Comparison of ENCODE assay signal across 1 cellular context in genomic region chr13:26221721-26222522, GRCh38.
TF ChIP-seq lines count a peak whose summit lies in the region.

Gene RNF6 (minus strand): TSS chr13:26222314. CDS start chr13:26219649, 2,665 bp downstream.

TF ChIP-seq in HepG2, 621 proteins besides CTCF, POLR2A, EP300 and RAD21 (continued from another document and continues in another):
- TF ChIP-seq ZNF557 (CRISPR knock-in tag; IDR thresholded peaks at IDR 0.05) (peak; percentile 39; the same call in 1 of the 2 replicates), ZNF180 (CRISPR knock-in tag; IDR thresholded peaks at IDR 0.05; ENCODE audit: borderline replicate concordance, low read depth) (0 out of 2 replicates have a peak, but pooled peaks have one; percentile 8), MXD4 (CRISPR knock-in tag; IDR thresholded peaks at IDR 0.05) (peak; percentile 76; the same call in 1 of the 2 replicates), ZNF558 (CRISPR knock-in tag; IDR thresholded peaks at IDR 0.05; ENCODE audit: borderline replicate concordance) (no peak; the same call in 1 of the 2 replicates), ZNF292 (CRISPR knock-in tag; IDR thresholded peaks at IDR 0.05; ENCODE audit: borderline replicate concordance, low read depth) (peak; percentile 89), ZNF879 (CRISPR knock-in tag; IDR thresholded peaks at IDR 0.05) (peak; percentile 95), ZNF143 (CRISPR knock-in tag; IDR thresholded peaks at IDR 0.05) (peak; percentile 74), RNF2 (conservative IDR thresholded peaks at IDR 0.05; ENCODE audit: low read depth) (peak; percentile 55; the same call in 1 of the 2 replicates), SIX4 (CRISPR knock-in tag; IDR thresholded peaks at IDR 0.05) (peak; percentile 43; the same call in 1 of the 2 replicates), ZNF354B (CRISPR knock-in tag; IDR thresholded peaks at IDR 0.05) (0 out of 2 replicates have a peak, but pooled peaks have one; percentile 79), ZNF691 (CRISPR knock-in tag; IDR thresholded peaks at IDR 0.05; ENCODE audit: borderline replicate concordance, low read depth) (peak; percentile 91; the same call in 1 of the 2 replicates), ZNF274 (CRISPR knock-in tag; IDR thresholded peaks at IDR 0.05) (peak; percentile 85), ZNF773 (CRISPR knock-in tag; IDR thresholded peaks at IDR 0.05; ENCODE audit: borderline replicate concordance) (peak; percentile 89; the same call in 1 of the 2 replicates), ZBTB25 (CRISPR knock-in tag; IDR thresholded peaks at IDR 0.05) (peak; percentile 90), HIC2 (CRISPR knock-in tag; IDR thresholded peaks at IDR 0.05; ENCODE audit: low read depth) (peak; percentile 51; the same call in 1 of the 2 replicates), ZHX1 (CRISPR knock-in tag; IDR thresholded peaks at IDR 0.05; ENCODE audit: low read depth) (peak; percentile 39; the same call in 1 of the 2 replicates), SMYD3 (CRISPR knock-in tag; IDR thresholded peaks at IDR 0.05) (0 out of 2 replicates have a peak, but pooled peaks have one; percentile 37), ZNF34 (CRISPR knock-in tag; IDR thresholded peaks at IDR 0.05; ENCODE audit: borderline replicate concordance) (peak; percentile 37; the same call in 1 of the 2 replicates), SOX6 (IDR thresholded peaks at IDR 0.05) (no peak), SOX6 (CRISPR knock-in tag; IDR thresholded peaks at IDR 0.05) (peak; percentile 63), NR2C2 (CRISPR knock-in tag; IDR thresholded peaks at IDR 0.05; ENCODE audit: borderline replicate concordance) (peak; percentile 80), ZFP36L1 (CRISPR knock-in tag; IDR thresholded peaks at IDR 0.05) (peak; percentile 76; the same call in 1 of the 2 replicates), CC2D1A (CRISPR knock-in tag; IDR thresholded peaks at IDR 0.05) (no peak), CHCHD3 (CRISPR knock-in tag; IDR thresholded peaks at IDR 0.05) (no peak), SRF (IDR thresholded peaks at IDR 0.05; ENCODE audit: low read depth, low read length) (peak; percentile 32; the same call in 1 of the 2 replicates), ZNF512 (CRISPR knock-in tag; IDR thresholded peaks at IDR 0.05) (no peak), ATF7 (IDR thresholded peaks at IDR 0.05) (no peak), ATF7 (CRISPR knock-in tag; IDR thresholded peaks at IDR 0.05) (peak; percentile 49; the same call in 1 of the 2 replicates), MBD4 (IDR thresholded peaks at IDR 0.05; ENCODE audit: borderline replicate concordance, low read length) (no peak), ZNF775 (CRISPR knock-in tag; IDR thresholded peaks at IDR 0.05; ENCODE audit: borderline replicate concordance) (0 out of 2 replicates have a peak, but pooled peaks have one; percentile 29), HNRNPL (IDR thresholded peaks at IDR 0.05; ENCODE audit: low read depth, low read length) (peak; percentile 60; the same call in 1 of the 2 replicates), ZNF839 (CRISPR knock-in tag; IDR thresholded peaks at IDR 0.05; ENCODE audit: borderline replicate concordance) (peak; percentile 91; the same call in 1 of the 2 replicates), POGK (CRISPR knock-in tag; conservative IDR thresholded peaks at IDR 0.05) (peak; percentile 86), JUNB (CRISPR knock-in tag; IDR thresholded peaks at IDR 0.05; ENCODE audit: borderline replicate concordance) (peak; percentile 34; the same call in 1 of the 2 replicates), ZNF18 (CRISPR knock-in tag; IDR thresholded peaks at IDR 0.05; ENCODE audit: insufficient replicate concordance) (no peak), ARHGAP35 (CRISPR knock-in tag; IDR thresholded peaks at IDR 0.05; ENCODE audit: borderline replicate concordance) (peak; percentile 42; the same call in 1 of the 2 replicates), TOPORS (CRISPR knock-in tag; IDR thresholded peaks at IDR 0.05) (peak; percentile 67), GABPA (IDR thresholded peaks at IDR 0.05; ENCODE audit: low read depth, low read length) (peak; percentile 84), GABPA (CRISPR knock-in tag; IDR thresholded peaks at IDR 0.05; ENCODE audit: low read depth) (peak; percentile 90), ETV6 (CRISPR knock-in tag; conservative IDR thresholded peaks at IDR 0.05) (peak; percentile 41; the same call in 1 of the 2 replicates), RBM39 (IDR thresholded peaks at IDR 0.05; ENCODE audit: low read depth, low read length, poor library complexity, severe bottlenecking) (peak; percentile 93), ZNF318 (CRISPR knock-in tag; IDR thresholded peaks at IDR 0.05) (no peak)
